ENCODE assay signal across 21 cellular contexts in genomic region chr12:131379758-131380157, GRCh38.
DNase-seq lines count a peak whose midpoint lies in the region; ATAC-seq and TF ChIP-seq lines count a peak whose summit lies in the region.
"Had no signal": no experiment of that assay in that cellular context is flagged by ENCODE, and none has a peak within 500 bp of the region (broad histone marks: within the 10 kb centered on the region; RNA-seq: fewer than 3 reads in every experiment).

No MANE protein-coding gene starts in this region.

- no peak overlapping the region for H3K4me3 ChIP-seq in hepatocyte
- H3K4me3 ChIP-seq: BLaER1, GM12878 had no signal

- no peak overlapping the region for H2AFZ ChIP-seq in hepatocyte

- no peaks in the 10 kb centered on the region for H3K36me3 ChIP-seq in hepatocyte (replicated peaks; ENCODE audit: insufficient read depth, low read depth)
- H3K36me3 ChIP-seq: BLaER1 had no signal

- no peaks in the 10 kb centered on the region for H3K79me2 ChIP-seq in hepatocyte

- peaks cover 6% of the 10 kb centered on the region for H3K4me1 ChIP-seq in hepatocyte (ENCODE audit: insufficient read depth)

- H3K27me3 ChIP-seq in hepatocyte: peaks cover 4% of the 10 kb centered on the region
- H3K27me3 ChIP-seq: BLaER1 had no signal

- WGBS in hepatocyte (ENCODE audit: low lambda C conversion rate, missing lambda C conversion rate): 58% methylated on average over 13 of the region's 13 CpGs

- no peak for TF ChIP-seq CTCF in hepatocyte (IDR thresholded peaks at IDR 0.05; ENCODE audit: poor library complexity)

- H3K4me2 ChIP-seq in hepatocyte: peak overlapping the region; percentile 41

- no peaks in the 10 kb centered on the region for H4K20me1 ChIP-seq in hepatocyte (ENCODE audit: insufficient read depth, poor library complexity, severe bottlenecking)
- H4K20me1 ChIP-seq: BLaER1 had no signal

- peak; percentile 50 for DNase-seq in DMS53 (lab: John Stamatoyannopoulos, UW)
- no peak for DNase-seq in DMS53 treated with DMSO at 0.1 percent for 48 hours (lab: John Stamatoyannopoulos, UW; ENCODE audit: unreplicated experiment)
- no peak for DNase-seq in hepatocyte (ENCODE audit: low spot score)
- DNase-seq in superior temporal gyrus (ENCODE audit: extremely low spot score): peak; percentile 36
- no peak for DNase-seq in NCI-H146 (lab: John Stamatoyannopoulos, UW)
- DNase-seq: DMS 273 treated with DMSO at 0.1 percent for 48 hours, EL, KG1, NCI-H1048, NCI-H187, NCI-H2171 treated with DMSO at 0.1 percent for 48 hours, SHP77 had no signal

- peak overlapping the region; percentile 15 for H3K27ac ChIP-seq in angular gyrus (ENCODE audit: low read depth, low read length)
- H3K27ac ChIP-seq in hepatocyte: no peak overlapping the region
- H3K27ac ChIP-seq: 22Rv1, BLaER1, HL-60 had no signal

- no peaks in the 10 kb centered on the region for H3K9me2 ChIP-seq in hepatocyte (replicated peaks; ENCODE audit: insufficient read depth)

- no peak for ATAC-seq in HG02870 (IDR thresholded peaks at IDR 0.05; ENCODE audit: unreplicated experiment)
- ATAC-seq in HG02938 (IDR thresholded peaks at IDR 0.05; ENCODE audit: unreplicated experiment): no peak
- ATAC-seq: GM12878, HCT116, Panc1 had no signal

- H3K9me3 ChIP-seq in hepatocyte (ENCODE audit: low read depth): no peaks in the 10 kb centered on the region
- H3K9me3 ChIP-seq: BLaER1 had no signal

Comparison
In these comparisons a context has a peak if more than half of its experiments do, and no peak if none do; other contexts are left out.
1. DNase-seq: peak in DMS53 (single experiment) and superior temporal gyrus (single experiment); none in DMS53 treated with DMSO at 0.1 percent for 48 hours (single experiment), hepatocyte (single experiment) and NCI-H146 (single experiment).